In genomic region chr5:141513627-141514329, GRCh38 we compare ENCODE assay signal across 8 cellular contexts. TPM values are rescaled to one million over a fixed set of nuclear protein-coding genes. Genes with fewer than 3 reads are reported as not detected.
DNase-seq lines count a peak whose midpoint lies in the region; ATAC-seq and TF ChIP-seq lines count a peak whose summit lies in the region.

No MANE protein-coding gene starts in this region.

- intact Hi-C loops in left colon (cut with DNase I, micrococcal nuclease) = loop anchor here in 1 of 2 donors (5.0 kb wide), 1 partner anchor 36 kb away; the partner anchor contains the start of gene PCDHGC3

- DNase-seq in AG09309 (ENCODE audit: low read depth) = peak; percentile 76
- peak; percentile 33 for DNase-seq in NB4 (ENCODE audit: low read depth)
- DNase-seq in activated CD4-positive, alpha-beta T cell treated with anti-CD3 and anti-CD28 coated beads for 48 hours = peak; percentile 79
- DNase-seq in coronary artery (ENCODE audit: low spot score) = peak; percentile 91
- peak; percentile 71 to 81 for DNase-seq in left colon
- peak; percentile 51 to 59 for DNase-seq in stimulated activated CD4-positive, alpha-beta T cell treated with anti-CD3 and anti-CD28 coated beads, Interleukin-15, amount 100 ng/mL, for 48 hours (ENCODE audit: low read depth in 2 of 2)
- DNase-seq in GDM1 (lab: John Stamatoyannopoulos, UW) = no peak

- peak overlapping the region; percentile 94 to 96 for H3K27ac ChIP-seq in coronary artery

- no peak for TF ChIP-seq CTCF in AG09309 (IDR thresholded peaks at IDR 0.05; ENCODE audit: control insufficient read depth, insufficient read depth, low read depth, low read length, missing control alignments)
- TF ChIP-seq CTCF in NB4 (IDR thresholded peaks at IDR 0.05; ENCODE audit: low read depth, low read length) = no peak
- no peak for TF ChIP-seq CTCF in coronary artery (IDR thresholded peaks at IDR 0.05)

- no peak for TF ChIP-seq POLR2A in NB4 (IDR thresholded peaks at IDR 0.05; ENCODE audit: extremely low read depth, insufficient read length)

- peak overlapping the region; percentile 34 for H3K4me3 ChIP-seq in AG09309 (ENCODE audit: control insufficient read depth, low read depth, low read length)
- no peak overlapping the region for H3K4me3 ChIP-seq in NB4 (ENCODE audit: low read depth, low read length)
- peak overlapping the region; percentile 82 for H3K4me3 ChIP-seq in coronary artery

- ATAC-seq in GM19463 (IDR thresholded peaks at IDR 0.05; ENCODE audit: unreplicated experiment) (peak; percentile 34), left colon (peak; percentile 47)

RNA-seq across cellular contexts. Expression of gene PCDHGC5, which starts 24.9 kb away (rescaled TPM):
- total RNA-seq in left colon = under 1 TPM; 0.75 to 0.76 TPM

RNA-seq across cellular contexts. Expression of gene PCDHGC4, which starts 28.9 kb away (rescaled TPM):
- total RNA-seq in left colon = under 1 TPM; 0.64 to 0.92 TPM

RNA-seq across cellular contexts. Expression of gene PCDHGC3, which starts 38.0 kb away (rescaled TPM):
- total RNA-seq in left colon = 10 to 100 TPM; 15.3 to 16.0 TPM
